Comparison of ENCODE assay signal across 28 cellular contexts in the genomic region with DNA sequence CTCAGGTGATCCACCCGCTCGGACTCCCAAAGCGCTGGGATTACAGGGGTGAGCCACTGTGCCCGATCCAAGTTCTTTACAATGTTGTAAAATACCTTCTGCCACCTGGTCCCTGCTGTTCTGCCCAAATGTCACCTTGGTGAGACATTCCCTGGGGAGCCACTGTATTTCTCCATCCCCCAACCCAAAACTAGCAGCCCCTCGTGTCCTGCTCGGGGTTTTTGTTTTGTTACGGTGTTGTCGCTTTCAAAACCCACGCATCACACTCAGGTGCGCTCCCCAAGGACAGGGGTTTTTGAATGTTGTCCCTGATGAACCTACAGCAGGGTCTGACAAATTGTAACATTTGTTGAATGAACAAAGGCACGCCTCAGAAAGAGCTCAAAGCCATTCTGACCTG.
"Had no signal": no experiment of that assay in that cellular context is flagged by ENCODE, and none has a peak within 500 bp of the region (broad histone marks: within the 10 kb centered on the region; RNA-seq: fewer than 3 reads in every experiment).

No MANE protein-coding gene starts in this region.

- H3K4me1 Mint-ChIP-seq: mesothelial cell of epicardium, naive B cell, natural killer cell, neural progenitor cell had no signal

- H3K27ac Mint-ChIP-seq: mesothelial cell of epicardium; naive B cell; nephron progenitor cell; neural progenitor cell; stimulated activated memory B cell treated with anti-CD40 and anti-IgM and Interleukin-4, amounts not matched to agents 10 μg/mL and 1 μg/mL and 100 μg/mL, for 72 hours; type B pancreatic cell had no signal

- ATAC-seq: left colon; left lung; lower lobe of right lung; natural killer cell; psoas muscle; right lobe of liver; stimulated activated memory B cell treated with anti-CD40 and anti-IgM and Interleukin-4, amounts not matched to agents 10 μg/mL and 1 μg/mL and 100 μg/mL, for 72 hours; stimulated activated naive CD8-positive, alpha-beta T cell treated with anti-CD3 and anti-CD28 coated beads, Interleukin-15, amount 100 ng/mL, for 72 hours had no signal

- H2AFZ ChIP-seq: neural progenitor cell, parathyroid adenoma had no signal

- H3K4me3 ChIP-seq: left lung, lower lobe of right lung, neural progenitor cell, psoas muscle, right lobe of liver, smooth muscle cell, tibial nerve, uterus had no signal

- H3K4me1 ChIP-seq: left lung, lower lobe of right lung, neural progenitor cell, parathyroid adenoma, psoas muscle, right lobe of liver, tibial nerve, uterus had no signal

- H3K36me3 ChIP-seq: neural progenitor cell, uterus had no signal

- H3K79me2 ChIP-seq: parathyroid adenoma had no signal

- H3K9ac ChIP-seq: neural progenitor cell, parathyroid adenoma had no signal

- H3K27me3 Mint-ChIP-seq: naive B cell; stimulated activated memory B cell treated with anti-CD40 and anti-IgM and Interleukin-4, amounts not matched to agents 10 μg/mL and 1 μg/mL and 100 μg/mL, for 72 hours; stimulated activated naive CD8-positive, alpha-beta T cell treated with anti-CD3 and anti-CD28 coated beads, Interleukin-15, amount 100 ng/mL, for 72 hours; type B pancreatic cell had no signal

- FAIRE-seq: keratinocyte had no signal

- H3K4me2 ChIP-seq: neural progenitor cell, smooth muscle cell had no signal

- DNase-seq: left colon; lower lobe of right lung; mammary epithelial cell; mesendoderm; naive B cell; natural killer cell; nephron progenitor cell; occipital lobe; psoas muscle; right lobe of liver; stimulated activated CD4-positive, alpha-beta T cell treated with anti-CD3 and anti-CD28 coated beads, Interleukin-1b, Interleukin-23, amount 100 ng/mL, for 48 hours; stimulated activated CD4-positive, alpha-beta T cell treated with anti-CD3 and anti-CD28 coated beads, Interleukin-2, amount 100 ng/mL, for 48 hours; stimulated activated CD4-positive, alpha-beta T cell treated with anti-CD3 and anti-CD28 coated beads, Interleukin-4, amount 100 ng/mL, for 4 hours; stimulated activated CD8-positive, alpha-beta memory T cell treated with anti-CD3 and anti-CD28 coated beads, Interleukin-4, amount 100 ng/mL, for 48 hours; stimulated activated naive CD4-positive, alpha-beta T cell treated with Interleukin-2 at 50 U/mL for 16 hours; stimulated activated naive CD8-positive, alpha-beta T cell treated with anti-CD3 and anti-CD28 coated beads, Interleukin-15, amount 100 ng/mL, for 72 hours; substantia nigra; uterus had no signal

- H3K4me3 Mint-ChIP-seq: mesothelial cell of epicardium; naive B cell; natural killer cell; nephron progenitor cell; neural progenitor cell; stimulated activated memory B cell treated with anti-CD40 and anti-IgM and Interleukin-4, amounts not matched to agents 10 μg/mL and 1 μg/mL and 100 μg/mL, for 72 hours; stimulated activated naive CD8-positive, alpha-beta T cell treated with anti-CD3 and anti-CD28 coated beads, Interleukin-15, amount 100 ng/mL, for 72 hours; type B pancreatic cell had no signal

- H3K27me3 ChIP-seq: left lung, neural progenitor cell, neutrophil, right lobe of liver, tibial nerve, uterus had no signal

- H3K9me3 ChIP-seq: left lung, lower lobe of right lung, neutrophil, psoas muscle, right lobe of liver, tibial nerve, uterus had no signal

- H3K9me3 Mint-ChIP-seq: mesothelial cell of epicardium; naive B cell; natural killer cell; nephron progenitor cell; neural progenitor cell; stimulated activated memory B cell treated with anti-CD40 and anti-IgM and Interleukin-4, amounts not matched to agents 10 μg/mL and 1 μg/mL and 100 μg/mL, for 72 hours; stimulated activated naive CD8-positive, alpha-beta T cell treated with anti-CD3 and anti-CD28 coated beads, Interleukin-15, amount 100 ng/mL, for 72 hours; type B pancreatic cell had no signal

- H3K27ac ChIP-seq: left lung, lower lobe of right lung, neural progenitor cell, parathyroid adenoma, psoas muscle, right lobe of liver, tibial nerve, uterus had no signal
